Comparison of ENCODE assay signal across 1 cellular context in the genomic region with DNA sequence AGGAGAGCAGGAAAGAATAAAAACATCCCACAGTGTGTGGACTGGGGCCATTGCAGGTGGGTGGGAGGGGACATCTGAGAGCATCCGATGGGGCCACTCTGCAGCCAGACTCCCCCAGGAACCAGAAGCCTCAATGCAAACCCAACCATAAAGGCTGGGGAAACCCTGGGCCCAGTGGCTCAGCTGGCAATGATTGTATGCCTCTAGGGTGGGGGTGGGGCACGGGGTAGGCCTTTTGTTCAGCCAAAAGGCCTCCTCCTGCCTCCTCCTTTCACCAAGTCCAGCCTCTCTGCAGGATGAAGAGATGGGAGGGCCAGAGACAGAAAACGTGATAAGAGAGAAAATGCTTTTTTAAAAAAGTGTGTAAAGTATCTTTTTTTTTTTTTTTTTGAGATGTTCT.
TF ChIP-seq lines count a peak whose summit lies in the region.

No MANE protein-coding gene starts in this region.

TF ChIP-seq in H1, 55 proteins besides CTCF, POLR2A, EP300 and RAD21:
- no peak for TF ChIP-seq RXRA (IDR thresholded peaks at IDR 0.05; ENCODE audit: insufficient read depth, low read depth, low read length)
- TF ChIP-seq NANOG (IDR thresholded peaks at IDR 0.05; ENCODE audit: insufficient read depth, low read depth, low read length, poor library complexity, severe bottlenecking), result no peak
- TF ChIP-seq, protein P1, sequence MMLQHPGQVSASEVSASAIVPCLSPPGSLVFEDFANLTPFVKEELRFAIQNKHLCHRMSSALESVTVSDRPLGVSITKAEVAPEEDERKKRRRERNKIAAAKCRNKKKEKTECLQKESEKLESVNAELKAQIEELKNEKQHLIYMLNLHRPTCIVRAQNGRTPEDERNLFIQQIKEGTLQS (IDR thresholded peaks at IDR 0.05; ENCODE audit: insufficient read depth, low read depth, low read length), result no peak
- no peak for TF ChIP-seq BRCA1 (IDR thresholded peaks at IDR 0.05; ENCODE audit: low read depth, low read length)
- no peak for TF ChIP-seq SIN3A (conservative IDR thresholded peaks at IDR 0.05 in 1 of 2, IDR thresholded peaks at IDR 0.05 in 1 of 2; ENCODE audit: low read depth in 1 of 2, low read length in 2 of 2)
- no peak for TF ChIP-seq CHD1 (IDR thresholded peaks at IDR 0.05; ENCODE audit: low read depth, low read length)
- no peak for TF ChIP-seq BCL11A (IDR thresholded peaks at IDR 0.05; ENCODE audit: low read depth in 2 of 2, low read length in 2 of 2)
- no peak for TF ChIP-seq TCF12 (IDR thresholded peaks at IDR 0.05; ENCODE audit: low read depth, low read length)
- TF ChIP-seq SRF (IDR thresholded peaks at IDR 0.05; ENCODE audit: low read depth, low read length), result no peak
- no peak for TF ChIP-seq FOSL1 (IDR thresholded peaks at IDR 0.05; ENCODE audit: insufficient read depth, low read depth, low read length)
- no peak for TF ChIP-seq KDM5A (IDR thresholded peaks at IDR 0.05; ENCODE audit: low read length)
- no peak for TF ChIP-seq MAFK (IDR thresholded peaks at IDR 0.05; ENCODE audit: low read depth, low read length)
- no peak for TF ChIP-seq HDAC6 (IDR thresholded peaks at IDR 0.05; ENCODE audit: low read depth, low read length)
- TF ChIP-seq, protein P2, sequence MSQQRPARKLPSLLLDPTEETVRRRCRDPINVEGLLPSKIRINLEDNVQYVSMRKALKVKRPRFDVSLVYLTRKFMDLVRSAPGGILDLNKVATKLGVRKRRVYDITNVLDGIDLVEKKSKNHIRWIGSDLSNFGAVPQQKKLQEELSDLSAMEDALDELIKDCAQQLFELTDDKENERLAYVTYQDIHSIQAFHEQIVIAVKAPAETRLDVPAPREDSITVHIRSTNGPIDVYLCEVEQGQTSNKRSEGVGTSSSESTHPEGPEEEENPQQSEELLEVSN (IDR thresholded peaks at IDR 0.05), result no peak
- no peak for TF ChIP-seq GABPA (IDR thresholded peaks at IDR 0.05; ENCODE audit: borderline replicate concordance, insufficient read depth, low read length)
- TF ChIP-seq PHF8 (conservative IDR thresholded peaks at IDR 0.05; ENCODE audit: low read depth, low read length), result no peak
